In genomic region chr11:134925432-134925831, GRCh38 we compare ENCODE assay signal across 2 cellular contexts.
TF ChIP-seq lines count a peak whose summit lies in the region.

No MANE protein-coding gene starts in this region.

TF ChIP-seq in IMR-90, 13 proteins besides CTCF, POLR2A, EP300 and RAD21:
- TF ChIP-seq RCOR1 (IDR thresholded peaks at IDR 0.05; ENCODE audit: insufficient replicate concordance, low read length), result no peak
- no peak for TF ChIP-seq CHD1 (IDR thresholded peaks at IDR 0.05; ENCODE audit: low read depth, low read length)
- TF ChIP-seq RFX5 (IDR thresholded peaks at IDR 0.05; ENCODE audit: low read depth, low read length), result no peak
- no peak for TF ChIP-seq BHLHE40 (IDR thresholded peaks at IDR 0.05; ENCODE audit: low read depth, low read length)
- no peak for TF ChIP-seq MAFK (IDR thresholded peaks at IDR 0.05; ENCODE audit: low read depth, low read length)
- no peak for TF ChIP-seq CEBPB (IDR thresholded peaks at IDR 0.05; ENCODE audit: low read depth, low read length)
- TF ChIP-seq NFE2L2 (IDR thresholded peaks at IDR 0.05; ENCODE audit: low read depth, low read length), result no peak
- TF ChIP-seq, protein P1, sequence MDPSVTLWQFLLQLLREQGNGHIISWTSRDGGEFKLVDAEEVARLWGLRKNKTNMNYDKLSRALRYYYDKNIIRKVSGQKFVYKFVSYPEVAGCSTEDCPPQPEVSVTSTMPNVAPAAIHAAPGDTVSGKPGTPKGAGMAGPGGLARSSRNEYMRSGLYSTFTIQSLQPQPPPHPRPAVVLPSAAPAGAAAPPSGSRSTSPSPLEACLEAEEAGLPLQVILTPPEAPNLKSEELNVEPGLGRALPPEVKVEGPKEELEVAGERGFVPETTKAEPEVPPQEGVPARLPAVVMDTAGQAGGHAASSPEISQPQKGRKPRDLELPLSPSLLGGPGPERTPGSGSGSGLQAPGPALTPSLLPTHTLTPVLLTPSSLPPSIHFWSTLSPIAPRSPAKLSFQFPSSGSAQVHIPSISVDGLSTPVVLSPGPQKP (IDR thresholded peaks at IDR 0.05; ENCODE audit: borderline replicate concordance, low read depth, low read length), result no peak
- no peak for TF ChIP-seq FOS (IDR thresholded peaks at IDR 0.05; ENCODE audit: low read depth, low read length)

TF ChIP-seq in H1, 55 proteins besides CTCF, POLR2A, EP300 and RAD21:
- TF ChIP-seq TBP (IDR thresholded peaks at IDR 0.05; ENCODE audit: low read depth, low read length), result no peak
- TF ChIP-seq, protein P2, sequence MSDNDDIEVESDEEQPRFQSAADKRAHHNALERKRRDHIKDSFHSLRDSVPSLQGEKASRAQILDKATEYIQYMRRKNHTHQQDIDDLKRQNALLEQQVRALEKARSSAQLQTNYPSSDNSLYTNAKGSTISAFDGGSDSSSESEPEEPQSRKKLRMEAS (IDR thresholded peaks at IDR 0.05), result no peak
- no peak for TF ChIP-seq POU5F1 (IDR thresholded peaks at IDR 0.05; ENCODE audit: low read depth, low read length)
- no peak for TF ChIP-seq JUN (IDR thresholded peaks at IDR 0.05; ENCODE audit: low read depth, low read length)
- TF ChIP-seq, protein P3, sequence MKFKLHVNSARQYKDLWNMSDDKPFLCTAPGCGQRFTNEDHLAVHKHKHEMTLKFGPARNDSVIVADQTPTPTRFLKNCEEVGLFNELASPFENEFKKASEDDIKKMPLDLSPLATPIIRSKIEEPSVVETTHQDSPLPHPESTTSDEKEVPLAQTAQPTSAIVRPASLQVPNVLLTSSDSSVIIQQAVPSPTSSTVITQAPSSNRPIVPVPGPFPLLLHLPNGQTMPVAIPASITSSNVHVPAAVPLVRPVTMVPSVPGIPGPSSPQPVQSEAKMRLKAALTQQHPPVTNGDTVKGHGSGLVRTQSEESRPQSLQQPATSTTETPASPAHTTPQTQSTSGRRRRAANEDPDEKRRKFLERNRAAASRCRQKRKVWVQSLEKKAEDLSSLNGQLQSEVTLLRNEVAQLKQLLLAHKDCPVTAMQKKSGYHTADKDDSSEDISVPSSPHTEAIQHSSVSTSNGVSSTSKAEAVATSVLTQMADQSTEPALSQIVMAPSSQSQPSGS (IDR thresholded peaks at IDR 0.05; ENCODE audit: low read length), result no peak
- no peak for TF ChIP-seq CBX5 (IDR thresholded peaks at IDR 0.05; ENCODE audit: low read depth, low read length)
- no peak for TF ChIP-seq ZNF274 (IDR thresholded peaks at IDR 0.05; ENCODE audit: borderline replicate concordance, extremely low read depth, low read length)
- TF ChIP-seq BRCA1 (IDR thresholded peaks at IDR 0.05; ENCODE audit: low read depth, low read length), result no peak
- TF ChIP-seq CREB1 (IDR thresholded peaks at IDR 0.05), result no peak
